Comparison of ENCODE assay signal across 9 cellular contexts in the genomic region with DNA sequence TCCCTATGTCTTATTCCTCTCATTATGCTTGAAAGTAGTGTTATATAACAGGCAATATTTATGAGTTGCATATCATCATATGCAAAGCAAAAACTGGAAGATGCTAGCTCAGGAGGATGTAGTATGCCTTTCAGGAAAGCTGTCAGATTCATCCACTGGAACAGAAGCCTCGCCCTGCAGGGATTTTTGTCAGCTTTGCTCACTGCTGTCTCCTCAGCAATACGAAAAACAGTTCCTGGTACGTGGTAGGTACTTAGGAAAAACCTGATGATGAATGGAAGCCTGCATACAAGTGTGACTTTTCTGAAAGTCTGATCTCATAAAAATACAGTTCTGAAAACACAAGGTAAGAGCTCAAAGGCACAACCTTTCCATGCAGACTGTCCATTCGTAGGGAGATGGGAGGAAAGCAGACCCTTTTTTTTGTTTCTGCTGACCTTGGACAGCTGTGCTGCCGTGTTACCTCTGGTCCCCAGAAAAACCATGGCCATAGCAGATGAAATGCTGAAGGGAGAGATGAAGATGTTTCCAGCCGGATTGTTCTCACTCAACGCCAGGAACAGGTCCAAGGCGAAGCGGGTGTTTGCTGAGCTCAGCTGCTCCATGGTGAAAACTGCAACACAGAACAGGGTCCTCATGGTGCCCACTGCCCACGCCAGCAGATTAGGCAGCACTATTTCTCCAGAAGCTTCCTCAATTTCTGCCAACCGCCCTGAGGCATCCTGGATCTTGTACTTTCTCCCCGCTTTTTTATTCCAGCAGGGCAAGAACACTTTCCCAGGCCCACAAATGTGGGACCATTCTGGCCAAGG. TPM values are rescaled to one million over a fixed set of nuclear protein-coding genes. Genes with fewer than 3 reads are reported as not detected.
DNase-seq lines count a peak whose midpoint lies in the region; ATAC-seq and TF ChIP-seq lines count a peak whose summit lies in the region.
"Had no signal": no experiment of that assay in that cellular context is flagged by ENCODE, and none has a peak within 500 bp of the region (broad histone marks: within the 10 kb centered on the region; RNA-seq: fewer than 3 reads in every experiment).

No MANE protein-coding gene starts in this region.

- H3K4me3 Mint-ChIP-seq in CD4-positive, CD25-positive, alpha-beta regulatory T cell = peak overlapping the region; percentile 87 to 93 (median 91)

- no peaks in the 10 kb centered on the region for H3K9me3 ChIP-seq in CD4-positive, CD25-positive, alpha-beta regulatory T cell (ENCODE audit: control insufficient read depth in 2 of 2, low read length in 2 of 2)
- H3K9me3 ChIP-seq in Peyer's patch = no peaks in the 10 kb centered on the region
- no peaks in the 10 kb centered on the region for H3K9me3 ChIP-seq in neutrophil
- H3K9me3 ChIP-seq in OCI-LY7 (ENCODE audit: low read length) = no peaks in the 10 kb centered on the region

- no peaks in the 10 kb centered on the region for H3K79me2 ChIP-seq in OCI-LY7 (ENCODE audit: insufficient read depth, low read depth, low read length)

- H2AFZ ChIP-seq in OCI-LY7 (ENCODE audit: low read length) = no peak overlapping the region

- H3K4me3 ChIP-seq in CD4-positive, CD25-positive, alpha-beta regulatory T cell (ENCODE audit: low read depth, low read length) = peak overlapping the region; percentile 33
- H3K4me3 ChIP-seq in Peyer's patch = peak overlapping the region; percentile 67 to 77 (median 68)
- peak overlapping the region; percentile 31 for H3K4me3 ChIP-seq in epithelial cell of esophagus (ENCODE audit: low read length)
- H3K4me3 ChIP-seq in neutrophil (ENCODE audit: low read depth in 1 of 2, low read length in 1 of 2) = peak overlapping the region; percentile 74 to 84
- no peak overlapping the region for H3K4me3 ChIP-seq in OCI-LY7 (ENCODE audit: low read depth, low read length, poor library complexity, severe bottlenecking)

- intact Hi-C loops in OCI-LY7 (cut with micrococcal nuclease; ENCODE audit: unreplicated experiment) = no loop called here

- TF ChIP-seq POLR2A in Peyer's patch (IDR thresholded peaks at IDR 0.05) = no peak

- H3K4me1 ChIP-seq in CD4-positive, CD25-positive, alpha-beta regulatory T cell (ENCODE audit: control insufficient read depth, insufficient read depth, low read length, poor library complexity, severe bottlenecking) = peaks cover 33% of the 10 kb centered on the region
- peaks cover 0 to 32% (median 10%) of the 10 kb centered on the region in 4 donors for H3K4me1 ChIP-seq in Peyer's patch
- H3K4me1 ChIP-seq in neutrophil (ENCODE audit: control insufficient read depth in 1 of 2, insufficient read depth in 1 of 2, low read depth in 1 of 2, low read length in 1 of 2) = peaks cover 73 to 74% of the 10 kb centered on the region in 2 experiments
- peaks cover 8% of the 10 kb centered on the region for H3K4me1 ChIP-seq in OCI-LY7 (ENCODE audit: insufficient read depth, low read length, poor library complexity, severe bottlenecking)

- peak overlapping the region; percentile 73 to 93 (median 80) for H3K27ac Mint-ChIP-seq in CD4-positive, CD25-positive, alpha-beta regulatory T cell

- H3K9me3 Mint-ChIP-seq in CD4-positive, CD25-positive, alpha-beta regulatory T cell = no peaks in the 10 kb centered on the region

- no peaks in the 10 kb centered on the region for H3K27me3 ChIP-seq in CD4-positive, CD25-positive, alpha-beta regulatory T cell (ENCODE audit: control insufficient read depth, insufficient read depth, low read length)
- no peaks in the 10 kb centered on the region for H3K27me3 ChIP-seq in Peyer's patch
- no peaks in the 10 kb centered on the region for H3K27me3 ChIP-seq in neutrophil

- no peak for ATAC-seq in CD4-positive, CD25-positive, alpha-beta regulatory T cell (ENCODE audit: low read depth in 2 of 2)
- ATAC-seq in GM18907 (IDR thresholded peaks at IDR 0.05; ENCODE audit: unreplicated experiment) (no peak), HG03139 (IDR thresholded peaks at IDR 0.05; ENCODE audit: unreplicated experiment) (no peak)

- CTCF ChIA-PET in OCI-LY7 (lab: Charles Lee; ENCODE audit: unreplicated experiment) = interaction anchor here (0.5 to 3.2 kb wide), 2 partner anchors 112 to 148 kb away, joined by 3 to 10 read pairs; no protein-coding TSS in a partner anchor

- peak overlapping the region; percentile 86 for H3K27ac ChIP-seq in CD4-positive, CD25-positive, alpha-beta regulatory T cell (ENCODE audit: insufficient read depth, low read length, poor library complexity, severe bottlenecking)
- peak overlapping the region; percentile 91 to 99 (median 96) for H3K27ac ChIP-seq in Peyer's patch
- peak overlapping the region; percentile 96 for H3K27ac ChIP-seq in neutrophil
- H3K27ac ChIP-seq in OCI-LY7 (ENCODE audit: low read depth, low read length, poor library complexity, severe bottlenecking) = no peak overlapping the region

- no peak for DNase-seq in CD4-positive, CD25-positive, alpha-beta regulatory T cell
- DNase-seq in Peyer's patch = peak in 1 of 3 donors; percentile 52
- peak; percentile 90 for DNase-seq in epithelial cell of esophagus (ENCODE audit: low read depth)
- DNase-seq in OCI-LY7 (ENCODE audit: low spot score) = no peak
- no peak for DNase-seq in NCI-H2171 treated with DMSO at 0.1 percent for 48 hours (lab: John Stamatoyannopoulos, UW)
- DNase-seq: stimulated activated CD8-positive, alpha-beta memory T cell treated with anti-CD3 and anti-CD28 coated beads, Interleukin-4, amount 100 ng/mL, for 48 hours had no signal

- peaks cover 29 to 65% (median 46%) of the 10 kb centered on the region in 4 donors for H3K4me1 Mint-ChIP-seq in CD4-positive, CD25-positive, alpha-beta regulatory T cell

- H3K9me2 ChIP-seq in OCI-LY7 (ENCODE audit: insufficient read depth, low read length) = no peaks in the 10 kb centered on the region

- no peaks in the 10 kb centered on the region for H3K27me3 Mint-ChIP-seq in CD4-positive, CD25-positive, alpha-beta regulatory T cell

- POLR2A ChIA-PET in OCI-LY7 (lab: Charles Lee) = interaction anchor here (0.7 to 1.4 kb wide), 4 partner anchors 72 to 1460 kb away, joined by 3 to 4 read pairs (median 3); no protein-coding TSS in a partner anchor

- H3K36me3 Mint-ChIP-seq in CD4-positive, CD25-positive, alpha-beta regulatory T cell = peaks cover 32% of the 10 kb centered on the region

- TF ChIP-seq CTCF in Peyer's patch (IDR thresholded peaks at IDR 0.05) (no peak), epithelial cell of esophagus (IDR thresholded peaks at IDR 0.05; ENCODE audit: insufficient read depth, low read depth, low read length, missing control alignments) (no peak), neutrophil (IDR thresholded peaks at IDR 0.05) (no peak), OCI-LY7 (conservative IDR thresholded peaks at IDR 0.05; ENCODE audit: low read length) (no peak)

- H3K36me3 ChIP-seq in CD4-positive, CD25-positive, alpha-beta regulatory T cell (ENCODE audit: control insufficient read depth, insufficient read depth, low read length) = peaks cover 44% of the 10 kb centered on the region
- H3K36me3 ChIP-seq in Peyer's patch = peaks cover 0 to 30% (median 0%) of the 10 kb centered on the region in 3 donors
- H3K36me3 ChIP-seq in neutrophil = peaks cover 52% of the 10 kb centered on the region
- no peaks in the 10 kb centered on the region for H3K36me3 ChIP-seq in OCI-LY7 (ENCODE audit: insufficient read depth, low read length)

- no peak overlapping the region for H3K4me2 ChIP-seq in OCI-LY7 (ENCODE audit: low read length)

- BruUV-seq in OCI-LY7 (replicated peaks; lab: Mats Ljungman, UMichigan) = no TSS peak

- no peaks in the 10 kb centered on the region for H4K20me1 ChIP-seq in OCI-LY7 (ENCODE audit: insufficient read depth, low read length)

RNA-seq across cellular contexts. Expression of gene SERPINB1, which starts 1.5 kb away (rescaled TPM):
- 38.1 TPM for total RNA-seq in CD4-positive, CD25-positive, alpha-beta regulatory T cell
- 100 to 1,000 TPM; 100 to 116 (median 109) TPM for polyA plus RNA-seq in CD4-positive, CD25-positive, alpha-beta regulatory T cell
- total RNA-seq in Peyer's patch (100 to 1,000 TPM in 1 of 4 donors, 10 to 100 TPM in 3; 58.6 to 122 (median 86.4) TPM), OCI-LY7 (2022) (3.5 and 5.0 TPM in 2 replicates)
- 1.2 and 1.3 TPM in 2 replicates for total RNA-seq in OCI-LY7 (2014; rRNA removed; shearing (Covaris generic))
